8 cellular contexts compared by ENCODE assay signal in genomic region chr13:20492641-20493040, GRCh38. TPM values are rescaled to one million over a fixed set of nuclear protein-coding genes. Genes with fewer than 3 reads are reported as not detected.
DNase-seq lines count a peak whose midpoint lies in the region; FAIRE-seq and TF ChIP-seq lines count a peak whose summit lies in the region.

No MANE protein-coding gene starts in this region.

- peaks cover 4% of the 10 kb centered on the region for H3K36me3 Mint-ChIP-seq in MCF 10A (ENCODE audit: insufficient read depth, unreplicated experiment)

- H3K27ac Mint-ChIP-seq in MCF 10A (ENCODE audit: low read depth, unreplicated experiment), result no peak overlapping the region

- FAIRE-seq in RCC 7860 (lab: Jason Lieb, UNC), result no peak

- no peaks in the 10 kb centered on the region for H3K36me3 ChIP-seq in breast epithelium
- H3K36me3 ChIP-seq in osteoblast (ENCODE audit: insufficient read depth, low read length), result no peaks in the 10 kb centered on the region

- intact Hi-C loops in MCF 10A (cut with micrococcal nuclease) (no loop called here), breast epithelium (cut with DNase I; ENCODE audit: low total_unique reads) (no loop called here)

- DNase-seq in MCF 10A (ENCODE audit: unreplicated experiment), result peak; percentile 66
- no peak for DNase-seq in breast epithelium (ENCODE audit: low spot score in 2 of 2)
- DNase-seq in RCC 7860 (ENCODE audit: low spot score), result peak; percentile 36
- peak; percentile 12 for DNase-seq in central memory CD4-positive, alpha-beta T cell
- no peak for DNase-seq in osteoblast (ENCODE audit: insufficient read length, low spot score, missing footprints)
- DNase-seq in RWPE1 (ENCODE audit: low spot score), result no peak
- DNase-seq in NCI-H510A (lab: John Stamatoyannopoulos, UW), result no peak
- no peak for DNase-seq in germinal center (ENCODE audit: low spot score)

- H3K4me1 Mint-ChIP-seq in MCF 10A (ENCODE audit: insufficient read depth, unreplicated experiment), result peaks cover 13% of the 10 kb centered on the region

- H3K4me3 ChIP-seq in breast epithelium (no peak overlapping the region), osteoblast (ENCODE audit: insufficient read depth, low read length) (no peak overlapping the region)

- no TSS peak for BruUV-seq in MCF 10A (replicated peaks; lab: Mats Ljungman, UMichigan)

- no peaks in the 10 kb centered on the region for H4K20me1 ChIP-seq in osteoblast (ENCODE audit: insufficient read depth, low read length)

- TF ChIP-seq POLR2A in breast epithelium (IDR thresholded peaks at IDR 0.05), result no peak

- no peaks in the 10 kb centered on the region for H3K9me3 Mint-ChIP-seq in MCF 10A (ENCODE audit: unreplicated experiment)

- H3K9me3 ChIP-seq in breast epithelium (no peaks in the 10 kb centered on the region), osteoblast (ENCODE audit: low read depth, low read length) (no peaks in the 10 kb centered on the region)

- CTCF ChIA-PET in MCF 10A (lab: Yijun Ruan, JAX), result interaction anchor here (0.5 to 6.0 kb wide), 21 partner anchors 8 to 458 kb away, joined by 3 to 76 read pairs (median 4); no protein-coding TSS in a partner anchor
- CTCF ChIA-PET in RWPE1 (lab: Yijun Ruan, JAX), result interaction anchor here (0.6 to 1.9 kb wide), 4 partner anchors 85 to 432 kb away, joined by 3 to 8 read pairs (median 5); no protein-coding TSS in a partner anchor

- no peaks in the 10 kb centered on the region for H3K4me1 ChIP-seq in breast epithelium
- peaks cover 5% of the 10 kb centered on the region for H3K4me1 ChIP-seq in osteoblast (ENCODE audit: insufficient read depth, low read length)

- TF ChIP-seq CTCF in MCF 10A (IDR thresholded peaks at IDR 0.05; ENCODE audit: unreplicated experiment) (peak; percentile 54), breast epithelium (IDR thresholded peaks at IDR 0.05) (peak in 1 of 3 donors; percentile 18), osteoblast (IDR thresholded peaks at IDR 0.05; ENCODE audit: extremely low read depth, low read depth, low read length) (peak; percentile 71), RWPE1 (conservative IDR thresholded peaks at IDR 0.05; ENCODE audit: low read depth) (no peak; the same call in 1 of the 2 replicates)

- H2AFZ ChIP-seq in osteoblast (ENCODE audit: low read length), result no peak overlapping the region

- no peak overlapping the region for H3K4me3 Mint-ChIP-seq in MCF 10A (ENCODE audit: unreplicated experiment)

- H3K79me2 ChIP-seq in osteoblast (ENCODE audit: insufficient read depth, low read length), result no peaks in the 10 kb centered on the region

- POLR2A ChIA-PET in MCF 10A (lab: Yijun Ruan, JAX), result no interaction called here
- POLR2A ChIA-PET in RWPE1 (lab: Yijun Ruan, JAX; ENCODE audit: low non-redundant PET), result no interaction called here

- no peak overlapping the region for H3K27ac ChIP-seq in breast epithelium
- no peak overlapping the region for H3K27ac ChIP-seq in osteoblast (ENCODE audit: low read depth, low read length)
- no peak overlapping the region for H3K27ac ChIP-seq in RWPE1

- H3K27me3 Mint-ChIP-seq in MCF 10A (ENCODE audit: insufficient read depth, unreplicated experiment), result no peaks in the 10 kb centered on the region

- H3K27me3 ChIP-seq in breast epithelium (no peaks in the 10 kb centered on the region), osteoblast (ENCODE audit: insufficient read depth, low read length) (no peaks in the 10 kb centered on the region)

- no peak overlapping the region for H3K4me2 ChIP-seq in osteoblast (ENCODE audit: insufficient read depth, low read length)

RNA-seq across cellular contexts. Expression of gene CRYL1, which starts 33.0 kb away (rescaled TPM):
- total RNA-seq in MCF 10A (2022) (15.1 and 21.2 TPM in 2 replicates), breast epithelium (10 to 100 TPM; 27.5 to 68.3 (median 29.0) TPM), osteoblast (12.7 and 13.0 TPM in 2 replicates)

Comparison
In these comparisons a context has a peak if more than half of its experiments do, and no peak if none do; other contexts are left out.
1. DNase-seq: peak in MCF 10A (single experiment), RCC 7860 (single experiment) and central memory CD4-positive, alpha-beta T cell (single experiment); none in breast epithelium (0 of 2), osteoblast (single experiment), RWPE1 (single experiment), NCI-H510A (single experiment) and germinal center (single experiment).